ENCODE assay signal across 38 cellular contexts in the genomic region with DNA sequence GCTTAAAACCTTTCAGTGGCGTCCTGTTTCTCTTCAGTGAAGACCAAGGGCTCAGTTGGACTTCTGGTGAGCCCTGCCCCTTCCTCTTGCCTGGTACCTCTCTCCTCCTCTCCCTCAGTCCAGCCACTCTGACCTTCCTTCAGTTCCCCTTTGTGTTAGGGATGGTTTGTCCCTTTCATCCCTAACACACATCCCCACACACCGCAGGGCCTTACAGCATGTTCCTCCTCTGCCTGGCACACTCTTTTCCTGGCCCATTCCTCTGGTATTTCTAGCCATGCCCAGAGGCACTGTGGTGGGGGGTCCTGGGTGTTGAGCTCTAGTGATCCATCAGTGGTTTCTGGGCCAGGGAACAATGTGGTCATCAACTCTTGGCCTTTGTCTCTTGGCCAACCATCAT. TPM values are rescaled to one million over a fixed set of nuclear protein-coding genes. Genes with fewer than 3 reads are reported as not detected.
"Had no signal": no experiment of that assay in that cellular context is flagged by ENCODE, and none has a peak within 500 bp of the region (broad histone marks: within the 10 kb centered on the region; RNA-seq: fewer than 3 reads in every experiment).

No MANE protein-coding gene starts in this region.

- H3K4me1 ChIP-seq: ascending aorta, body of pancreas, breast epithelium had no signal

- DNase-seq: activated effector memory CD4-positive, alpha-beta T cell treated with anti-CD3 and anti-CD28 coated beads, Interleukin-2, amount 50 U/mL, for 16 hours; activated effector memory CD4-positive, alpha-beta T cell treated with Interleukin-2 at 50 U/mL for 16 hours; activated gamma-delta T cell; activated gamma-delta T cell treated with Interleukin-2 at 50 U/mL for 16 hours; activated naive CD4-positive, alpha-beta T cell; activated naive CD4-positive, alpha-beta T cell treated with anti-CD3 and anti-CD28 coated beads for 36 hours; activated naive CD4-positive, alpha-beta T cell treated with anti-CD3 and anti-CD28 coated beads, Interleukin-2, amount 10 ng/mL, durations not matched to agents 7 days and 5 days; activated naive CD4-positive, alpha-beta T cell treated with anti-CD3 and anti-CD28 coated beads, Interleukin-2, amount 50 U/mL, for 16 hours; activated naive CD4-positive, alpha-beta T cell treated with Interleukin-2 at 50 U/mL for 16 hours; activated naive CD8-positive, alpha-beta T cell treated with anti-CD3 and anti-CD28 coated beads for 36 hours; activated naive CD8-positive, alpha-beta T cell treated with anti-CD3 and anti-CD28 coated beads, Interleukin-2, amount 10 ng/mL, durations not matched to agents 7 days and 5 days; activated naive CD8-positive, alpha-beta T cell treated with anti-CD3 and anti-CD28 coated beads, Interleukin-2, amount 50 U/mL, for 24 hours; activated T-cell treated with anti-CD3 and anti-CD28 coated beads, Interleukin-2, amount 50 U/mL, for 1 hour; activated T-cell treated with anti-CD3 and anti-CD28 coated beads, Interleukin-2, amount 50 U/mL, for 24 hours; activated T-cell treated with anti-CD3 and anti-CD28 coated beads, Interleukin-2, amount 50 U/mL, for 4 hours; activated T-cell treated with anti-CD3 and anti-CD28 coated beads, Interleukin-2, amount 50 U/mL, for 48 hours; activated T-cell treated with anti-CD3 and anti-CD28 coated beads, Interleukin-2, amount 50 U/mL, for 72 hours; adrenal gland; amniotic stem cell; amygdala; anterior cingulate cortex; aorta; body of pancreas; brain microvascular endothelial cell; caudate nucleus; central memory CD4-positive, alpha-beta T cell; cerebellar nuclear complex had no signal

- ATAC-seq: activated naive CD4-positive, alpha-beta T cell treated with anti-CD3 and anti-CD28 coated beads, Interleukin-2, amount 50 U/mL, for 72 hours; activated naive CD8-positive, alpha-beta T cell treated with anti-CD3 and anti-CD28 coated beads, Interleukin-2, amount 50 U/mL, for 24 hours; activated T-cell treated with anti-CD3 and anti-CD28 coated beads, Interleukin-2, amount 50 U/mL, for 4 hours; activated T-cell treated with anti-CD3 and anti-CD28 coated beads, Interleukin-2, amount 50 U/mL, for 72 hours; activated T-helper 17 cell treated with anti-CD3 and anti-CD28 coated beads, Interleukin-2, amount 50 U/mL, for 72 hours; body of pancreas had no signal

- H3K27me3 ChIP-seq: adrenal gland, ascending aorta, body of pancreas, breast epithelium, cardiac muscle cell had no signal

- H3K36me3 ChIP-seq: adrenal gland, brain microvascular endothelial cell, breast epithelium, cardiac muscle cell had no signal

- H3K9me3 ChIP-seq: adrenal gland, ascending aorta, body of pancreas, breast epithelium had no signal

- H3K4me3 ChIP-seq: adrenal gland, ascending aorta, body of pancreas, breast epithelium, cardiac muscle cell had no signal

- H3K27ac ChIP-seq: adrenal gland, ascending aorta, body of pancreas, brain microvascular endothelial cell, breast epithelium, cardiac muscle cell had no signal

- FAIRE-seq: astrocyte had no signal

RNA-seq across cellular contexts. Expression of a gene that starts 50.0 kb away (rescaled TPM):
- total RNA-seq: activated T-cell treated with anti-CD3 and anti-CD28 coated beads, Interleukin-2, amount 50 U/mL, for 4 hours; activated T-helper 1 cell treated with anti-CD3 and anti-CD28 coated beads, Interleukin-12 subunit alpha, Interleukin-12 subunit beta, Interleukin-2, Interleukin-4 antibody, amounts not matched to agents 30 ng/mL and 10 ng/mL and 1 ng/mL, durations not matched to agents 14 hours and 24 hours and 36 hours; activated T-helper 17 cell treated with anti-CD3 and anti-CD28 coated beads, Interleukin-2, amount 50 U/mL, for 72 hours; activated T-helper 2 cell treated with anti-CD3 and anti-CD28 coated beads, Interferon-gamma antibody, Interleukin-2, Interleukin-4, amounts not matched to agents 10 μg/mL and 5 μg/mL and 100 μg/mL, durations not matched to agents 14 hours and 24 hours and 36 hours; ascending aorta; astrocyte; bronchial epithelial cell; cardiac septum; chondrocyte had no signal
- polyA plus RNA-seq: aorta had no signal

RNA-seq across cellular contexts. Expression of a gene that starts 53.5 kb away (rescaled TPM):
- total RNA-seq: activated naive CD4-positive, alpha-beta T cell treated with anti-CD3 and anti-CD28 coated beads for 36 hours; activated T-helper 2 cell treated with anti-CD3 and anti-CD28 coated beads, Interferon-gamma antibody, Interleukin-2, Interleukin-4, amounts not matched to agents 10 μg/mL and 5 μg/mL and 100 μg/mL, durations not matched to agents 14 hours and 24 hours and 36 hours had no signal
